In genomic region chr11:86176165-86176884, GRCh38 we compare ENCODE assay signal across 9 cellular contexts.
DNase-seq lines count a peak whose midpoint lies in the region; ATAC-seq and TF ChIP-seq lines count a peak whose summit lies in the region.
"Had no signal": no experiment of that assay in that cellular context is flagged by ENCODE, and none has a peak within 500 bp of the region (broad histone marks: within the 10 kb centered on the region; RNA-seq: fewer than 3 reads in every experiment).

No MANE protein-coding gene starts in this region.

- DNase-seq in activated naive CD4-positive, alpha-beta T cell treated with anti-CD3 and anti-CD28 coated beads for 36 hours = peak; percentile 71
- no peak for DNase-seq in activated naive CD4-positive, alpha-beta T cell treated with anti-CD3 and anti-CD28 coated beads, Interleukin-2, amount 50 U/mL, for 16 hours
- DNase-seq in dermis blood vessel endothelial cell (peak; percentile 17), upper lobe of right lung (no peak), uterus (no peak), nephron progenitor cell (no peak)

- no peaks in the 10 kb centered on the region for H3K79me2 ChIP-seq in OCI-LY3 (ENCODE audit: low read length)

- H3K36me3 Mint-ChIP-seq in activated naive CD4-positive, alpha-beta T cell treated with anti-CD3 and anti-CD28 coated beads for 36 hours (ENCODE audit: low read depth) = no peaks in the 10 kb centered on the region
- no peaks in the 10 kb centered on the region for H3K36me3 Mint-ChIP-seq in nephron progenitor cell (ENCODE audit: low read depth)

- H3K4me1 Mint-ChIP-seq in activated naive CD4-positive, alpha-beta T cell treated with anti-CD3 and anti-CD28 coated beads for 36 hours (ENCODE audit: low read depth) = peaks cover 20% of the 10 kb centered on the region
- H3K4me1 Mint-ChIP-seq in nephron progenitor cell = no peaks in the 10 kb centered on the region

- no peak overlapping the region for H3K9ac ChIP-seq in OCI-LY3 (ENCODE audit: low read length)
- H3K9ac ChIP-seq: BLaER1 had no signal

- no peak overlapping the region for H3K27ac ChIP-seq in OCI-LY3 (ENCODE audit: low read length)
- no peak overlapping the region for H3K27ac ChIP-seq in upper lobe of right lung
- H3K27ac ChIP-seq in uterus = no peak overlapping the region
- H3K27ac ChIP-seq: BLaER1 had no signal

- H3K4me3 Mint-ChIP-seq in activated naive CD4-positive, alpha-beta T cell treated with anti-CD3 and anti-CD28 coated beads for 36 hours = peak overlapping the region; percentile 30
- no peak overlapping the region for H3K4me3 Mint-ChIP-seq in nephron progenitor cell

- H2AFZ ChIP-seq in OCI-LY3 (ENCODE audit: low read depth, low read length) = no peak overlapping the region

- intact Hi-C loops in activated naive CD4-positive, alpha-beta T cell treated with anti-CD3 and anti-CD28 coated beads for 36 hours (cut with micrococcal nuclease) = loop anchor here (1.0 to 2.0 kb wide), 10 partner anchors 17 to 229 kb away; partner anchors contain the start of gene PICALM
- intact Hi-C loops in upper lobe of right lung (cut with DNase I) = no loop called here
- intact Hi-C loops in uterus (cut with DNase I; ENCODE audit: low total_unique reads) = no loop called here

- H3K27ac Mint-ChIP-seq in activated naive CD4-positive, alpha-beta T cell treated with anti-CD3 and anti-CD28 coated beads for 36 hours = peak overlapping the region; percentile 70
- H3K27ac Mint-ChIP-seq in nephron progenitor cell = no peak overlapping the region

- H3K9me3 Mint-ChIP-seq in activated naive CD4-positive, alpha-beta T cell treated with anti-CD3 and anti-CD28 coated beads for 36 hours = no peaks in the 10 kb centered on the region
- H3K9me3 Mint-ChIP-seq in nephron progenitor cell = peaks cover 5% of the 10 kb centered on the region

- H4K20me1 ChIP-seq in OCI-LY3 (ENCODE audit: insufficient read depth, low read length) = no peaks in the 10 kb centered on the region
- H4K20me1 ChIP-seq: BLaER1 had no signal

- peak overlapping the region; percentile 56 for H3K4me2 ChIP-seq in OCI-LY3 (ENCODE audit: low read length)
- H3K4me2 ChIP-seq: BLaER1 had no signal

- peaks cover 35% of the 10 kb centered on the region for H3K4me1 ChIP-seq in OCI-LY3 (ENCODE audit: low read length)
- peaks cover 27% of the 10 kb centered on the region for H3K4me1 ChIP-seq in upper lobe of right lung
- no peaks in the 10 kb centered on the region for H3K4me1 ChIP-seq in uterus

- TF ChIP-seq POLR2A in uterus (IDR thresholded peaks at IDR 0.05) = no peak

- ATAC-seq in upper lobe of right lung (peak; percentile 47), HG03108 (IDR thresholded peaks at IDR 0.05; ENCODE audit: unreplicated experiment) (no peak)

- CTCF ChIA-PET in activated naive CD4-positive, alpha-beta T cell treated with anti-CD3 and anti-CD28 coated beads for 36 hours (lab: Charles Lee) = interaction anchor here (0.6 to 1.9 kb wide), 4 partner anchors 14 to 116 kb away, joined by 3 to 9 read pairs (median 4); no protein-coding TSS in a partner anchor

- H3K9me3 ChIP-seq in OCI-LY3 (ENCODE audit: insufficient read depth, low read length) = no peaks in the 10 kb centered on the region; the same call in 1 of the 2 replicates
- no peaks in the 10 kb centered on the region for H3K9me3 ChIP-seq in upper lobe of right lung
- H3K9me3 ChIP-seq in uterus = no peaks in the 10 kb centered on the region
- H3K9me3 ChIP-seq: BLaER1 had no signal

- H3K27me3 ChIP-seq in OCI-LY3 (ENCODE audit: low read depth, low read length) (no peaks in the 10 kb centered on the region), upper lobe of right lung (no peaks in the 10 kb centered on the region), uterus (no peaks in the 10 kb centered on the region)
- H3K27me3 ChIP-seq: BLaER1 had no signal

- H3K4me3 ChIP-seq in OCI-LY3 (ENCODE audit: low read length) (peak overlapping the region; percentile 20), upper lobe of right lung (no peak overlapping the region), uterus (no peak overlapping the region)
- H3K4me3 ChIP-seq: BLaER1 had no signal

- TF ChIP-seq CTCF in OCI-LY3 (IDR thresholded peaks at IDR 0.05; ENCODE audit: low read depth, low read length) (no peak), upper lobe of right lung (IDR thresholded peaks at IDR 0.05) (no peak), uterus (IDR thresholded peaks at IDR 0.05) (no peak), nephron progenitor cell (IDR thresholded peaks at IDR 0.05) (no peak)

- no peaks in the 10 kb centered on the region for H3K27me3 Mint-ChIP-seq in activated naive CD4-positive, alpha-beta T cell treated with anti-CD3 and anti-CD28 coated beads for 36 hours (ENCODE audit: low read depth)
- H3K27me3 Mint-ChIP-seq in nephron progenitor cell (ENCODE audit: low read depth, poor library complexity) = peaks cover 3% of the 10 kb centered on the region

- no peaks in the 10 kb centered on the region for H3K36me3 ChIP-seq in OCI-LY3 (replicated peaks; ENCODE audit: low read depth, low read length)
- no peaks in the 10 kb centered on the region for H3K36me3 ChIP-seq in upper lobe of right lung
- no peaks in the 10 kb centered on the region for H3K36me3 ChIP-seq in uterus
- H3K36me3 ChIP-seq: BLaER1 had no signal

Comparison
In these comparisons a context has a peak if more than half of its experiments do, and no peak if none do; other contexts are left out.
1. DNase-seq: peak in activated naive CD4-positive, alpha-beta T cell treated with anti-CD3 and anti-CD28 coated beads for 36 hours (single experiment) and dermis blood vessel endothelial cell (single experiment); none in activated naive CD4-positive, alpha-beta T cell treated with anti-CD3 and anti-CD28 coated beads, Interleukin-2, amount 50 U/mL, for 16 hours (single experiment), upper lobe of right lung (single experiment), uterus (0 of 2) and nephron progenitor cell (single experiment).